ENCODE assay signal across 1 cellular context in the genomic region with DNA sequence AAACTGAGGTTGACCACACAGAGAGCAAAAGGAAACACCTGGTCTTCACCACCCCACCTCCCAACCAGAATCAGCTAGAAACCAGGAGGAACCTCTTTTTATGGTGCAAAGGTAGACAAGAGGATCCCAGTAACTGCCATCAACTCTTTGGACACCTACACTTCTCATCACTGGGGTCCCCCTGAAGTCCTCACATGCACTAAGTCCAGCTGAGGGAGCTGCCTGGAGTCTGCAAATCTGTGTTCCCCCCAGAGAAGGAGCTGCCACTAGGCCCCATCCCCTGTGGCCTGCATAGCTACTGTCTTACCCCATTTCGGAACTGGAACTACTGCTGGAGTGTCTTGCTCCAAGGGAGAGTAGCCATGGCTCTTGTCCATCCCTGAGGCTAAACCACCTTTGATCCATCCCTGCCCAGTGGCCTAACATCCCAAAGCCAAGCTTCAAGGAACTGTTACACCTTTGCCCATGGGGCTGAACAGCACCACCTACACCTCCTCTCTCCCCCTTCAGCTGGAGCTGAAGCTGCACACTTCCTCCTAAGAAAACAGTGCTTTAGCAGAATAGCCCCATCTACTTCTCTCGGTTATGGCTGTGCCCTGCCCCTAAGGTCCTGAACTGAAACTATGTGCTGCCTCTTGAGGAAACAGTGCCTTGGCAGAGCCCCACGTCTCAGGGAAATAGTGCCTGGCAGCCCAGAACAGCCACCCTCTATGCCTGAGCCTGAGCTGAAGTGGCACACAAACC.
TF ChIP-seq lines count a peak whose summit lies in the region.

No MANE protein-coding gene starts in this region.

TF ChIP-seq in GM12878, 131 proteins besides CTCF, POLR2A, EP300 and RAD21 (continued from another document and continues in another):
- no peak for TF ChIP-seq NR2C2 (IDR thresholded peaks at IDR 0.05; ENCODE audit: borderline replicate concordance, control insufficient read depth, insufficient read length, low read depth)
- no peak for TF ChIP-seq CHD2 (IDR thresholded peaks at IDR 0.05; ENCODE audit: borderline replicate concordance, low read depth, low read length)
- TF ChIP-seq CHD4 (IDR thresholded peaks at IDR 0.05): no peak
- TF ChIP-seq SREBF2 (IDR thresholded peaks at IDR 0.05; ENCODE audit: low read length): no peak
- TF ChIP-seq FOXM1 (IDR thresholded peaks at IDR 0.05; ENCODE audit: low read depth, low read length): peak; percentile 85
- TF ChIP-seq RAD51 (IDR thresholded peaks at IDR 0.05): no peak
- TF ChIP-seq, protein P1, sequence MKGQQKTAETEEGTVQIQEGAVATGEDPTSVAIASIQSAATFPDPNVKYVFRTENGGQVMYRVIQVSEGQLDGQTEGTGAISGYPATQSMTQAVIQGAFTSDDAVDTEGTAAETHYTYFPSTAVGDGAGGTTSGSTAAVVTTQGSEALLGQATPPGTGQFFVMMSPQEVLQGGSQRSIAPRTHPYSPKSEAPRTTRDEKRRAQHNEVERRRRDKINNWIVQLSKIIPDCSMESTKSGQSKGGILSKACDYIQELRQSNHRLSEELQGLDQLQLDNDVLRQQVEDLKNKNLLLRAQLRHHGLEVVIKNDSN (IDR thresholded peaks at IDR 0.05; ENCODE audit: borderline replicate concordance, extremely low read length, insufficient read depth, low read depth, low read length): no peak
- TF ChIP-seq IKZF1 (conservative IDR thresholded peaks at IDR 0.05): no peak
- no peak for TF ChIP-seq MTA2 (IDR thresholded peaks at IDR 0.05; ENCODE audit: low read depth)
- TF ChIP-seq SMAD5 (IDR thresholded peaks at IDR 0.05; ENCODE audit: low read depth): no peak
- TF ChIP-seq SP1 (IDR thresholded peaks at IDR 0.05; ENCODE audit: low read depth, low read length): peak; percentile 83
- TF ChIP-seq, protein P2, sequence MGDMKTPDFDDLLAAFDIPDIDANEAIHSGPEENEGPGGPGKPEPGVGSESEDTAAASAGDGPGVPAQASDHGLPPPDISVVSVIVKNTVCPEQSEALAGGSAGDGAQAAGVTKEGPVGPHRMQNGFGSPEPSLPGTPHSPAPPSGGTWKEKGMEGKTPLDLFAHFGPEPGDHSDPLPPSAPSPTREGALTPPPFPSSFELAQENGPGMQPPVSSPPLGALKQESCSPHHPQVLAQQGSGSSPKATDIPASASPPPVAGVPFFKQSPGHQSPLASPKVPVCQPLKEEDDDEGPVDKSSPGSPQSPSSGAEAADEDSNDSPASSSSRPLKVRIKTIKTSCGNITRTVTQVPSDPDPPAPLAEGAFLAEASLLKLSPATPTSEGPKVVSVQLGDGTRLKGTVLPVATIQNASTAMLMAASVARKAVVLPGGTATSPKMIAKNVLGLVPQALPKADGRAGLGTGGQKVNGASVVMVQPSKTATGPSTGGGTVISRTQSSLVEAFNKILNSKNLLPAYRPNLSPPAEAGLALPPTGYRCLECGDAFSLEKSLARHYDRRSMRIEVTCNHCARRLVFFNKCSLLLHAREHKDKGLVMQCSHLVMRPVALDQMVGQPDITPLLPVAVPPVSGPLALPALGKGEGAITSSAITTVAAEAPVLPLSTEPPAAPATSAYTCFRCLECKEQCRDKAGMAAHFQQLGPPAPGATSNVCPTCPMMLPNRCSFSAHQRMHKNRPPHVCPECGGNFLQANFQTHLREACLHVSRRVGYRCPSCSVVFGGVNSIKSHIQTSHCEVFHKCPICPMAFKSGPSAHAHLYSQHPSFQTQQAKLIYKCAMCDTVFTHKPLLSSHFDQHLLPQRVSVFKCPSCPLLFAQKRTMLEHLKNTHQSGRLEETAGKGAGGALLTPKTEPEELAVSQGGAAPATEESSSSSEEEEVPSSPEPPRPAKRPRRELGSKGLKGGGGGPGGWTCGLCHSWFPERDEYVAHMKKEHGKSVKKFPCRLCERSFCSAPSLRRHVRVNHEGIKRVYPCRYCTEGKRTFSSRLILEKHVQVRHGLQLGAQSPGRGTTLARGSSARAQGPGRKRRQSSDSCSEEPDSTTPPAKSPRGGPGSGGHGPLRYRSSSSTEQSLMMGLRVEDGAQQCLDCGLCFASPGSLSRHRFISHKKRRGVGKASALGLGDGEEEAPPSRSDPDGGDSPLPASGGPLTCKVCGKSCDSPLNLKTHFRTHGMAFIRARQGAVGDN (IDR thresholded peaks at IDR 0.05): no peak
- TF ChIP-seq CBX3 (IDR thresholded peaks at IDR 0.05; ENCODE audit: borderline replicate concordance, low read depth): no peak
- TF ChIP-seq, protein P3, sequence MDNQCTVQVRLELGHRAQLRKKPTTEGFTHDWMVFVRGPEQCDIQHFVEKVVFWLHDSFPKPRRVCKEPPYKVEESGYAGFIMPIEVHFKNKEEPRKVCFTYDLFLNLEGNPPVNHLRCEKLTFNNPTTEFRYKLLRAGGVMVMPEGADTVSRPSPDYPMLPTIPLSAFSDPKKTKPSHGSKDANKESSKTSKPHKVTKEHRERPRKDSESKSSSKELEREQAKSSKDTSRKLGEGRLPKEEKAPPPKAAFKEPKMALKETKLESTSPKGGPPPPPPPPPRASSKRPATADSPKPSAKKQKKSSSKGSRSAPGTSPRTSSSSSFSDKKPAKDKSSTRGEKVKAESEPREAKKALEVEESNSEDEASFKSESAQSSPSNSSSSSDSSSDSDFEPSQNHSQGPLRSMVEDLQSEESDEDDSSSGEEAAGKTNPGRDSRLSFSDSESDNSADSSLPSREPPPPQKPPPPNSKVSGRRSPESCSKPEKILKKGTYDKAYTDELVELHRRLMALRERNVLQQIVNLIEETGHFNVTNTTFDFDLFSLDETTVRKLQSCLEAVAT (IDR thresholded peaks at IDR 0.05): no peak
- TF ChIP-seq, protein P4, sequence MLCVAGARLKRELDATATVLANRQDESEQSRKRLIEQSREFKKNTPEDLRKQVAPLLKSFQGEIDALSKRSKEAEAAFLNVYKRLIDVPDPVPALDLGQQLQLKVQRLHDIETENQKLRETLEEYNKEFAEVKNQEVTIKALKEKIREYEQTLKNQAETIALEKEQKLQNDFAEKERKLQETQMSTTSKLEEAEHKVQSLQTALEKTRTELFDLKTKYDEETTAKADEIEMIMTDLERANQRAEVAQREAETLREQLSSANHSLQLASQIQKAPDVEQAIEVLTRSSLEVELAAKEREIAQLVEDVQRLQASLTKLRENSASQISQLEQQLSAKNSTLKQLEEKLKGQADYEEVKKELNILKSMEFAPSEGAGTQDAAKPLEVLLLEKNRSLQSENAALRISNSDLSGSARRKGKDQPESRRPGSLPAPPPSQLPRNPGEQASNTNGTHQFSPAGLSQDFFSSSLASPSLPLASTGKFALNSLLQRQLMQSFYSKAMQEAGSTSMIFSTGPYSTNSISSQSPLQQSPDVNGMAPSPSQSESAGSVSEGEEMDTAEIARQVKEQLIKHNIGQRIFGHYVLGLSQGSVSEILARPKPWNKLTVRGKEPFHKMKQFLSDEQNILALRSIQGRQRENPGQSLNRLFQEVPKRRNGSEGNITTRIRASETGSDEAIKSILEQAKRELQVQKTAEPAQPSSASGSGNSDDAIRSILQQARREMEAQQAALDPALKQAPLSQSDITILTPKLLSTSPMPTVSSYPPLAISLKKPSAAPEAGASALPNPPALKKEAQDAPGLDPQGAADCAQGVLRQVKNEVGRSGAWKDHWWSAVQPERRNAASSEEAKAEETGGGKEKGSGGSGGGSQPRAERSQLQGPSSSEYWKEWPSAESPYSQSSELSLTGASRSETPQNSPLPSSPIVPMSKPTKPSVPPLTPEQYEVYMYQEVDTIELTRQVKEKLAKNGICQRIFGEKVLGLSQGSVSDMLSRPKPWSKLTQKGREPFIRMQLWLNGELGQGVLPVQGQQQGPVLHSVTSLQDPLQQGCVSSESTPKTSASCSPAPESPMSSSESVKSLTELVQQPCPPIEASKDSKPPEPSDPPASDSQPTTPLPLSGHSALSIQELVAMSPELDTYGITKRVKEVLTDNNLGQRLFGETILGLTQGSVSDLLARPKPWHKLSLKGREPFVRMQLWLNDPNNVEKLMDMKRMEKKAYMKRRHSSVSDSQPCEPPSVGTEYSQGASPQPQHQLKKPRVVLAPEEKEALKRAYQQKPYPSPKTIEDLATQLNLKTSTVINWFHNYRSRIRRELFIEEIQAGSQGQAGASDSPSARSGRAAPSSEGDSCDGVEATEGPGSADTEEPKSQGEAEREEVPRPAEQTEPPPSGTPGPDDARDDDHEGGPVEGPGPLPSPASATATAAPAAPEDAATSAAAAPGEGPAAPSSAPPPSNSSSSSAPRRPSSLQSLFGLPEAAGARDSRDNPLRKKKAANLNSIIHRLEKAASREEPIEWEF (IDR thresholded peaks at IDR 0.05; ENCODE audit: insufficient replicate concordance, low read depth, low read length): no peak
- TF ChIP-seq TCF7 (IDR thresholded peaks at IDR 0.05; ENCODE audit: borderline replicate concordance): no peak
- TF ChIP-seq, protein P5, sequence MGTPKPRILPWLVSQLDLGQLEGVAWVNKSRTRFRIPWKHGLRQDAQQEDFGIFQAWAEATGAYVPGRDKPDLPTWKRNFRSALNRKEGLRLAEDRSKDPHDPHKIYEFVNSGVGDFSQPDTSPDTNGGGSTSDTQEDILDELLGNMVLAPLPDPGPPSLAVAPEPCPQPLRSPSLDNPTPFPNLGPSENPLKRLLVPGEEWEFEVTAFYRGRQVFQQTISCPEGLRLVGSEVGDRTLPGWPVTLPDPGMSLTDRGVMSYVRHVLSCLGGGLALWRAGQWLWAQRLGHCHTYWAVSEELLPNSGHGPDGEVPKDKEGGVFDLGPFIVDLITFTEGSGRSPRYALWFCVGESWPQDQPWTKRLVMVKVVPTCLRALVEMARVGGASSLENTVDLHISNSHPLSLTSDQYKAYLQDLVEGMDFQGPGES (IDR thresholded peaks at IDR 0.05): no peak
- TF ChIP-seq NFIC (IDR thresholded peaks at IDR 0.05; ENCODE audit: low read depth, low read length): no peak; the same call in none of the 2 replicates
- TF ChIP-seq STAT3 (IDR thresholded peaks at IDR 0.05; ENCODE audit: low read depth, low read length): no peak
- TF ChIP-seq, protein P6, sequence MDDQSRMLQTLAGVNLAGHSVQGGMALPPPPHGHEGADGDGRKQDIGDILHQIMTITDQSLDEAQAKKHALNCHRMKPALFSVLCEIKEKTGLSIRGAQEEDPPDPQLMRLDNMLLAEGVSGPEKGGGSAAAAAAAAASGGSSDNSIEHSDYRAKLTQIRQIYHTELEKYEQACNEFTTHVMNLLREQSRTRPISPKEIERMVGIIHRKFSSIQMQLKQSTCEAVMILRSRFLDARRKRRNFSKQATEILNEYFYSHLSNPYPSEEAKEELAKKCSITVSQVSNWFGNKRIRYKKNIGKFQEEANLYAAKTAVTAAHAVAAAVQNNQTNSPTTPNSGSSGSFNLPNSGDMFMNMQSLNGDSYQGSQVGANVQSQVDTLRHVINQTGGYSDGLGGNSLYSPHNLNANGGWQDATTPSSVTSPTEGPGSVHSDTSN (IDR thresholded peaks at IDR 0.05; ENCODE audit: insufficient replicate concordance, low read depth, low read length): no peak
- TF ChIP-seq, protein P7, sequence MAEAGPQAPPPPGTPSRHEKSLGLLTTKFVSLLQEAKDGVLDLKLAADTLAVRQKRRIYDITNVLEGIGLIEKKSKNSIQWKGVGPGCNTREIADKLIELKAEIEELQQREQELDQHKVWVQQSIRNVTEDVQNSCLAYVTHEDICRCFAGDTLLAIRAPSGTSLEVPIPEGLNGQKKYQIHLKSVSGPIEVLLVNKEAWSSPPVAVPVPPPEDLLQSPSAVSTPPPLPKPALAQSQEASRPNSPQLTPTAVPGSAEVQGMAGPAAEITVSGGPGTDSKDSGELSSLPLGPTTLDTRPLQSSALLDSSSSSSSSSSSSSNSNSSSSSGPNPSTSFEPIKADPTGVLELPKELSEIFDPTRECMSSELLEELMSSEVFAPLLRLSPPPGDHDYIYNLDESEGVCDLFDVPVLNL (IDR thresholded peaks at IDR 0.05; ENCODE audit: low read depth, low read length): no peak
- no peak for TF ChIP-seq TBL1XR1 (IDR thresholded peaks at IDR 0.05; ENCODE audit: low read depth, low read length)
- TF ChIP-seq ZNF622 (IDR thresholded peaks at IDR 0.05): no peak
- no peak for TF ChIP-seq HDAC6 (IDR thresholded peaks at IDR 0.05; ENCODE audit: unreplicated experiment)
- no peak for TF ChIP-seq NFXL1 (IDR thresholded peaks at IDR 0.05; ENCODE audit: borderline replicate concordance)
- TF ChIP-seq, protein P8, sequence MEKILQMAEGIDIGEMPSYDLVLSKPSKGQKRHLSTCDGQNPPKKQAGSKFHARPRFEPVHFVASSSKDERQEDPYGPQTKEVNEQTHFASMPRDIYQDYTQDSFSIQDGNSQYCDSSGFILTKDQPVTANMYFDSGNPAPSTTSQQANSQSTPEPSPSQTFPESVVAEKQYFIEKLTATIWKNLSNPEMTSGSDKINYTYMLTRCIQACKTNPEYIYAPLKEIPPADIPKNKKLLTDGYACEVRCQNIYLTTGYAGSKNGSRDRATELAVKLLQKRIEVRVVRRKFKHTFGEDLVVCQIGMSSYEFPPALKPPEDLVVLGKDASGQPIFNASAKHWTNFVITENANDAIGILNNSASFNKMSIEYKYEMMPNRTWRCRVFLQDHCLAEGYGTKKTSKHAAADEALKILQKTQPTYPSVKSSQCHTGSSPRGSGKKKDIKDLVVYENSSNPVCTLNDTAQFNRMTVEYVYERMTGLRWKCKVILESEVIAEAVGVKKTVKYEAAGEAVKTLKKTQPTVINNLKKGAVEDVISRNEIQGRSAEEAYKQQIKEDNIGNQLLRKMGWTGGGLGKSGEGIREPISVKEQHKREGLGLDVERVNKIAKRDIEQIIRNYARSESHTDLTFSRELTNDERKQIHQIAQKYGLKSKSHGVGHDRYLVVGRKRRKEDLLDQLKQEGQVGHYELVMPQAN (conservative IDR thresholded peaks at IDR 0.05): no peak
- TF ChIP-seq, protein P9, sequence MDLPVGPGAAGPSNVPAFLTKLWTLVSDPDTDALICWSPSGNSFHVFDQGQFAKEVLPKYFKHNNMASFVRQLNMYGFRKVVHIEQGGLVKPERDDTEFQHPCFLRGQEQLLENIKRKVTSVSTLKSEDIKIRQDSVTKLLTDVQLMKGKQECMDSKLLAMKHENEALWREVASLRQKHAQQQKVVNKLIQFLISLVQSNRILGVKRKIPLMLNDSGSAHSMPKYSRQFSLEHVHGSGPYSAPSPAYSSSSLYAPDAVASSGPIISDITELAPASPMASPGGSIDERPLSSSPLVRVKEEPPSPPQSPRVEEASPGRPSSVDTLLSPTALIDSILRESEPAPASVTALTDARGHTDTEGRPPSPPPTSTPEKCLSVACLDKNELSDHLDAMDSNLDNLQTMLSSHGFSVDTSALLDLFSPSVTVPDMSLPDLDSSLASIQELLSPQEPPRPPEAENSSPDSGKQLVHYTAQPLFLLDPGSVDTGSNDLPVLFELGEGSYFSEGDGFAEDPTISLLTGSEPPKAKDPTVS (IDR thresholded peaks at IDR 0.05; ENCODE audit: low read depth, low read length): no peak
- TF ChIP-seq ZSCAN29 (IDR thresholded peaks at IDR 0.05): no peak
- TF ChIP-seq, protein P10, sequence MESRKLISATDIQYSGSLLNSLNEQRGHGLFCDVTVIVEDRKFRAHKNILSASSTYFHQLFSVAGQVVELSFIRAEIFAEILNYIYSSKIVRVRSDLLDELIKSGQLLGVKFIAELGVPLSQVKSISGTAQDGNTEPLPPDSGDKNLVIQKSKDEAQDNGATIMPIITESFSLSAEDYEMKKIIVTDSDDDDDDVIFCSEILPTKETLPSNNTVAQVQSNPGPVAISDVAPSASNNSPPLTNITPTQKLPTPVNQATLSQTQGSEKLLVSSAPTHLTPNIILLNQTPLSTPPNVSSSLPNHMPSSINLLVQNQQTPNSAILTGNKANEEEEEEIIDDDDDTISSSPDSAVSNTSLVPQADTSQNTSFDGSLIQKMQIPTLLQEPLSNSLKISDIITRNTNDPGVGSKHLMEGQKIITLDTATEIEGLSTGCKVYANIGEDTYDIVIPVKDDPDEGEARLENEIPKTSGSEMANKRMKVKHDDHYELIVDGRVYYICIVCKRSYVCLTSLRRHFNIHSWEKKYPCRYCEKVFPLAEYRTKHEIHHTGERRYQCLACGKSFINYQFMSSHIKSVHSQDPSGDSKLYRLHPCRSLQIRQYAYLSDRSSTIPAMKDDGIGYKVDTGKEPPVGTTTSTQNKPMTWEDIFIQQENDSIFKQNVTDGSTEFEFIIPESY (IDR thresholded peaks at IDR 0.05): no peak
- TF ChIP-seq MTA3 (IDR thresholded peaks at IDR 0.05; ENCODE audit: borderline replicate concordance, low read length): peak; percentile 61; the same call in 1 of the 2 replicates
- TF ChIP-seq SREBF1 (IDR thresholded peaks at IDR 0.05; ENCODE audit: low read length): no peak
